24 cellular contexts compared by ENCODE assay signal in genomic region chr1:231021540-231022031, GRCh38. TPM values are rescaled to one million over a fixed set of nuclear protein-coding genes. Genes with fewer than 3 reads are reported as not detected.
A peak's percentile ranks its signal among the peaks of the same experiment; 100 is the strongest.
DNase-seq lines count a peak whose midpoint lies in the region; ATAC-seq and TF ChIP-seq lines count a peak whose summit lies in the region.
"Had no signal": no experiment of that assay in that cellular context is flagged by ENCODE, and none has a peak within 500 bp of the region (broad histone marks: within the 10 kb centered on the region; RNA-seq: fewer than 3 reads in every experiment).

No MANE protein-coding gene starts in this region.

- no peak overlapping the region for H3K4ac ChIP-seq in neuronal stem cell (ENCODE audit: low read length)

- H3K79me2 ChIP-seq in PC-3 (ENCODE audit: low read length) = no peaks in the 10 kb centered on the region

- H3K79me1 ChIP-seq in neuronal stem cell (ENCODE audit: low read depth, low read length) = peaks cover 2% of the 10 kb centered on the region

- no peaks in the 10 kb centered on the region for H3K9me3 Mint-ChIP-seq in naive thymus-derived CD8-positive, alpha-beta T cell
- H3K9me3 Mint-ChIP-seq: H9 had no signal

- CTCF ChIA-PET in PC-3 (lab: Charles Lee) = no interaction called here

- H3K4me1 ChIP-seq in heart left ventricle (peaks cover 0 to 22% (median 6%) of the 10 kb centered on the region in 12 donors), PC-3 (ENCODE audit: insufficient read depth, low read length) (peaks cover 17% of the 10 kb centered on the region), gastroesophageal sphincter (no peaks in the 10 kb centered on the region), upper lobe of left lung (peaks cover 13 to 24% (median 17%) of the 10 kb centered on the region in 4 donors), neuronal stem cell (ENCODE audit: control insufficient read depth in 2 of 2, insufficient read depth in 1 of 2, low read depth in 1 of 2, low read length in 2 of 2) (no peaks in the 10 kb centered on the region)
- H3K4me1 ChIP-seq: tibial nerve had no signal

- no peak overlapping the region for H2BK15ac ChIP-seq in neuronal stem cell (ENCODE audit: low read length)

- no peaks in the 10 kb centered on the region for H4K20me1 ChIP-seq in PC-3 (ENCODE audit: low read length)

- TF ChIP-seq CTCF in heart left ventricle (IDR thresholded peaks at IDR 0.05) (no peak), PC-3 (conservative IDR thresholded peaks at IDR 0.05; ENCODE audit: low read depth, low read length) (no peak), gastroesophageal sphincter (IDR thresholded peaks at IDR 0.05) (no peak), upper lobe of left lung (IDR thresholded peaks at IDR 0.05) (no peak)

- no TSS peak for BruUV-seq in PC-3 (replicated peaks; lab: Mats Ljungman, UMichigan)

- intact Hi-C loops in heart left ventricle (cut with DNase I) = loop anchor here in 1 of 10 donors (10.0 kb wide), 1 partner anchor 53 kb away; no protein-coding TSS in a partner anchor
- intact Hi-C loops in cardiac septum (cut with DNase I) = no loop called here
- intact Hi-C loops in PC-3 (cut with micrococcal nuclease) = no loop called here

- H4K8ac ChIP-seq in neuronal stem cell (ENCODE audit: low read depth, low read length) = no peak overlapping the region

- peaks cover 5 to 16% (median 8%) of the 10 kb centered on the region in 4 donors for H3K4me1 Mint-ChIP-seq in naive thymus-derived CD8-positive, alpha-beta T cell

- no peak overlapping the region for H3K18ac ChIP-seq in neuronal stem cell (ENCODE audit: low read length)

- no peaks in the 10 kb centered on the region for H3F3A ChIP-seq in PC-3 (ENCODE audit: low read length, unreplicated experiment)

- POLR2A ChIA-PET in PC-3 (lab: Charles Lee; ENCODE audit: unreplicated experiment) = no interaction called here
- POLR2A ChIA-PET in naive thymus-derived CD8-positive, alpha-beta T cell (lab: Charles Lee) = no interaction called here

- 71 to 78% (median 76%) methylated on average over 11 to 12 of the region's 12 CpGs for WGBS in heart left ventricle, 4 donors
- 70 to 80% methylated on average over 4 to 5 of the region's 12 CpGs for WGBS in gastroesophageal sphincter (ENCODE audit: low coverage in 1 of 2), 2 donors
- 69 to 76% methylated on average over 12 of the region's 12 CpGs for WGBS in upper lobe of left lung, 2 donors
- no CpG with 5 or more reads among the region's 12 CpGs for WGBS in neuronal stem cell (ENCODE audit: extremely low coverage in 2 of 2, insufficient read length in 2 of 2, insufficient replicate concordance in 1 of 2), 2 donors

- no peaks in the 10 kb centered on the region for H3K27me3 Mint-ChIP-seq in naive thymus-derived CD8-positive, alpha-beta T cell

- H3K4me3 ChIP-seq in heart left ventricle (no peak overlapping the region), PC-3 (ENCODE audit: low read length) (no peak overlapping the region), gastroesophageal sphincter (no peak overlapping the region), upper lobe of left lung (no peak overlapping the region), neuronal stem cell (ENCODE audit: low read length in 2 of 2) (no peak overlapping the region)
- H3K4me3 ChIP-seq: esophagus muscularis mucosa, tibial nerve had no signal

- no peaks in the 10 kb centered on the region for H3K9me2 ChIP-seq in PC-3 (replicated peaks; ENCODE audit: low read length)

- peaks cover 0 to 28% (median 4%) of the 10 kb centered on the region in 3 donors for H3K36me3 Mint-ChIP-seq in naive thymus-derived CD8-positive, alpha-beta T cell

- H3K9ac ChIP-seq in PC-3 (ENCODE audit: low read length) (no peak overlapping the region), neuronal stem cell (ENCODE audit: low read depth, low read length, poor library complexity) (no peak overlapping the region)

- no peak for DNase-seq in heart left ventricle
- DNase-seq in cardiac septum (ENCODE audit: low spot score) = no peak
- peak; percentile 55 for DNase-seq in PC-3
- DNase-seq in upper lobe of left lung = no peak
- no peak for DNase-seq in NK-92 (lab: John Stamatoyannopoulos, UW; ENCODE audit: unreplicated experiment)
- no peak for DNase-seq in neuronal stem cell (ENCODE audit: low spot score)
- DNase-seq in naive thymus-derived CD8-positive, alpha-beta T cell = no peak
- DNase-seq: 8988T; activated CD4-positive, alpha-beta T cell treated with anti-CD3 and anti-CD28 coated beads, Interleukin-2, amount 50 U/mL, for 4 hours; activated gamma-delta T cell treated with Interleukin-2 at 50 U/mL for 16 hours; amniotic stem cell; central memory CD4-positive, alpha-beta T cell; effector CD4-positive, alpha-beta T cell; GF-D8; glutamatergic neuron; NCI-H1092; NCI-H2081; stimulated activated CD4-positive, alpha-beta T cell treated with anti-CD3 and anti-CD28 coated beads, Interleukin-2, amount 100 ng/mL, for 24 hours; stimulated activated naive CD8-positive, alpha-beta T cell treated with anti-CD3 and anti-CD28 coated beads, Interleukin-15, Interleukin-2, amounts not matched to agents 100 U/mL and 50 U/mL, for 24 hours had no signal

- H2AK5ac ChIP-seq in neuronal stem cell (ENCODE audit: low read depth, low read length) = no peak overlapping the region

- no peak overlapping the region for H3K23ac ChIP-seq in neuronal stem cell (ENCODE audit: low read depth, low read length, poor library complexity)

- no peak overlapping the region for H3K4me3 Mint-ChIP-seq in naive thymus-derived CD8-positive, alpha-beta T cell

- H3K9me3 ChIP-seq in heart left ventricle (no peaks in the 10 kb centered on the region), PC-3 (ENCODE audit: low read length) (no peaks in the 10 kb centered on the region), gastroesophageal sphincter (no peaks in the 10 kb centered on the region), upper lobe of left lung (no peaks in the 10 kb centered on the region), neuronal stem cell (replicated peaks in 1 of 2; ENCODE audit: control insufficient read depth in 2 of 2, insufficient read depth in 1 of 2, low read depth in 1 of 2, low read length in 2 of 2) (no peaks in the 10 kb centered on the region)
- H3K9me3 ChIP-seq: esophagus muscularis mucosa, tibial nerve had no signal

- H3K27ac Mint-ChIP-seq in naive thymus-derived CD8-positive, alpha-beta T cell = peak overlapping the region in 1 of 10 donors; percentile 83
- H3K27ac Mint-ChIP-seq: H9 had no signal

- H2BK120ac ChIP-seq in neuronal stem cell (ENCODE audit: low read depth, low read length) = no peak overlapping the region

- TF ChIP-seq EP300 in gastroesophageal sphincter (IDR thresholded peaks at IDR 0.05) (no peak), upper lobe of left lung (IDR thresholded peaks at IDR 0.05) (no peak)

- H4K91ac ChIP-seq in neuronal stem cell (ENCODE audit: low read depth, low read length, poor library complexity) = no peak overlapping the region

- H3K27me3 ChIP-seq in heart left ventricle (no peaks in the 10 kb centered on the region), PC-3 (ENCODE audit: low read length) (no peaks in the 10 kb centered on the region), gastroesophageal sphincter (peaks cover 25% of the 10 kb centered on the region), upper lobe of left lung (no peaks in the 10 kb centered on the region), neuronal stem cell (ENCODE audit: control insufficient read depth in 3 of 3, insufficient read depth in 3 of 3, low read depth in 1 of 3, low read length in 3 of 3) (no peaks in the 10 kb centered on the region)
- H3K27me3 ChIP-seq: tibial nerve had no signal

- H3K36me3 ChIP-seq in heart left ventricle (peaks cover 0 to 13% (median 0%) of the 10 kb centered on the region in 9 donors), PC-3 (ENCODE audit: low read depth, low read length) (no peaks in the 10 kb centered on the region), gastroesophageal sphincter (peaks cover 0 to 7% of the 10 kb centered on the region in 2 donors), upper lobe of left lung (peaks cover 0 to 19% (median 3%) of the 10 kb centered on the region in 4 donors), neuronal stem cell (replicated peaks in 1 of 2; ENCODE audit: control insufficient read depth in 2 of 2, insufficient read depth in 2 of 2, low read length in 2 of 2) (peaks cover 2 to 28% of the 10 kb centered on the region in 2 donors)

- ATAC-seq in heart left ventricle (peak; percentile 56 to 78 (median 61)), PC-3 (peak; percentile 37), gastroesophageal sphincter (peak; percentile 11), upper lobe of left lung (ENCODE audit: low FRiP score in 2 of 2) (peak; percentile 11)
- ATAC-seq in naive thymus-derived CD8-positive, alpha-beta T cell = no peak
- ATAC-seq: stimulated activated naive CD8-positive, alpha-beta T cell treated with anti-CD3 and anti-CD28 coated beads, Interleukin-15, Interleukin-2, amounts not matched to agents 100 U/mL and 50 U/mL, for 24 hours had no signal

- TF ChIP-seq POLR2A in heart left ventricle (IDR thresholded peaks at IDR 0.05) (no peak), gastroesophageal sphincter (IDR thresholded peaks at IDR 0.05) (no peak), upper lobe of left lung (IDR thresholded peaks at IDR 0.05) (no peak)

- H2BK12ac ChIP-seq in neuronal stem cell (ENCODE audit: low read length) = no peak overlapping the region

- no peak overlapping the region for H2BK5ac ChIP-seq in neuronal stem cell (ENCODE audit: low read length)

- no peak overlapping the region for H3K14ac ChIP-seq in neuronal stem cell (ENCODE audit: low read length)

- H3K4me2 ChIP-seq in PC-3 (ENCODE audit: low read length) (no peak overlapping the region), neuronal stem cell (ENCODE audit: insufficient read depth, low read length, poor library complexity, severe bottlenecking) (no peak overlapping the region)

- H3K27ac ChIP-seq in heart left ventricle (peak overlapping the region in 11 of 12 donors; percentile 8 to 82 (median 53)), PC-3 (ENCODE audit: low read length) (no peak overlapping the region), gastroesophageal sphincter (peak overlapping the region in 1 of 4 donors; percentile 24), upper lobe of left lung (peak overlapping the region in 3 of 4 donors; percentile 47 to 79 (median 79)), neuronal stem cell (replicated peaks; ENCODE audit: low read length) (no peak overlapping the region)
- H3K27ac ChIP-seq: tibial nerve, VCaP had no signal

- H2AFZ ChIP-seq in PC-3 (ENCODE audit: low read length) = no peak overlapping the region
- no peak overlapping the region for H2AFZ ChIP-seq in neuronal stem cell (ENCODE audit: low read length)

RNA-seq across cellular contexts. Expression of gene FAM89A, which starts 18.5 kb away (rescaled TPM):
- 10 to 100 TPM in 3 of 9 donors, 1 to 10 TPM in 6; 3.8 to 11.5 (median 7.0) TPM for total RNA-seq in heart left ventricle
- 1 to 10 TPM; 4.2 to 5.5 TPM for polyA plus RNA-seq in heart left ventricle
- 4.1 TPM for total RNA-seq in cardiac septum
- total RNA-seq in PC-3 (2014; rRNA removed) = 7.5 and 12.4 TPM in 2 replicates
- total RNA-seq in gastroesophageal sphincter = 10 to 100 TPM in 1 of 4 donors, 1 to 10 TPM in 3; 2.5 to 11.6 (median 7.7) TPM
- total RNA-seq in upper lobe of left lung = 10 to 100 TPM; 17.8 to 64.5 (median 39.3) TPM
- 8.5 TPM for polyA plus RNA-seq in neuronal stem cell (2013, experiment 1 of 2)
- polyA plus RNA-seq in neuronal stem cell (2013, experiment 2 of 2) = 7.9 TPM
- total RNA-seq in naive thymus-derived CD8-positive, alpha-beta T cell = 1 to 10 TPM; 8.7 to 9.3 TPM
- polyA plus RNA-seq in naive thymus-derived CD8-positive, alpha-beta T cell = 10 to 100 TPM in 1 of 3 donors, 1 to 10 TPM in 2; 7.4 to 11.1 (median 9.5) TPM

RNA-seq across cellular contexts. Expression of gene ARV1, which starts 42.7 kb away (rescaled TPM):
- total RNA-seq in heart left ventricle = 10 to 100 TPM; 16.3 to 24.8 (median 22.0) TPM
- 10 to 100 TPM; 24.5 to 49.7 TPM for polyA plus RNA-seq in heart left ventricle
- total RNA-seq in cardiac septum = 20.7 TPM
- total RNA-seq in PC-3 (2014; rRNA removed) = 29.4 and 30.6 TPM in 2 replicates
- total RNA-seq in gastroesophageal sphincter = 10 to 100 TPM; 10.5 to 37.4 (median 20.5) TPM
- total RNA-seq in upper lobe of left lung = 10 to 100 TPM in 5 of 6 donors, 1 to 10 TPM in 1; 2.3 to 25.2 (median 19.6) TPM
- polyA plus RNA-seq in neuronal stem cell (2013, experiment 1 of 2) = 25.4 TPM
- polyA plus RNA-seq in neuronal stem cell (2013, experiment 2 of 2) = 24.9 TPM
- total RNA-seq in naive thymus-derived CD8-positive, alpha-beta T cell = 10 to 100 TPM; 10.6 to 13.4 TPM
- polyA plus RNA-seq in naive thymus-derived CD8-positive, alpha-beta T cell = 10 to 100 TPM; 30.1 to 35.2 (median 30.9) TPM

RNA-seq across cellular contexts. Expression of gene TTC13, which starts 42.9 kb away (rescaled TPM):
- total RNA-seq in heart left ventricle (1 to 10 TPM; 5.8 to 9.6 (median 6.9) TPM), cardiac septum (8.2 TPM), PC-3 (2014; rRNA removed) (17.0 and 20.2 TPM in 2 replicates), gastroesophageal sphincter (10 to 100 TPM in 3 of 4 donors, 1 to 10 TPM in 1; 9.6 to 24.4 (median 13.7) TPM), upper lobe of left lung (10 to 100 TPM; 18.6 to 41.9 (median 33.3) TPM)
- polyA plus RNA-seq in heart left ventricle = 1 to 10 TPM; 3.7 to 8.0 TPM
- 10.5 TPM for polyA plus RNA-seq in neuronal stem cell (2013, experiment 1 of 2)
- 10.2 TPM for polyA plus RNA-seq in neuronal stem cell (2013, experiment 2 of 2)
- 10 to 100 TPM; 46.6 to 50.0 TPM for total RNA-seq in naive thymus-derived CD8-positive, alpha-beta T cell
- 10 to 100 TPM in 1 of 3 donors, 1 to 10 TPM in 2; 6.9 to 10.4 (median 8.0) TPM for polyA plus RNA-seq in naive thymus-derived CD8-positive, alpha-beta T cell

Comparison
In these comparisons a context has a peak if more than half of its experiments do, and no peak if none do; other contexts are left out.
1. ATAC-seq: peak in heart left ventricle (4 of 4), PC-3 (single experiment), gastroesophageal sphincter (single experiment) and upper lobe of left lung (2 of 2); none in naive thymus-derived CD8-positive, alpha-beta T cell (0 of 2).
2. H3K27ac ChIP-seq: peak in heart left ventricle (11 of 12) and upper lobe of left lung (3 of 4); none in PC-3 (single experiment) and neuronal stem cell (single experiment).